21 cellular contexts compared by ENCODE assay signal in genomic region chr6:114240800-114241199, GRCh38.
"Had no signal": no experiment of that assay in that cellular context is flagged by ENCODE, and none has a peak within 500 bp of the region (broad histone marks: within the 10 kb centered on the region; RNA-seq: fewer than 3 reads in every experiment).

No MANE protein-coding gene starts in this region.

- H3K27ac ChIP-seq: coronary artery, esophagus squamous epithelium, hepatocyte, left ventricle myocardium inferior, lower lobe of right lung, neural progenitor cell, ovary, right lobe of liver, tibial artery, upper lobe of left lung, uterus had no signal

- ATAC-seq: left cardiac atrium; lower lobe of right lung; natural killer cell treated with Interleukin-12 subunit alpha and Interleukin-12 subunit beta and Interleukin-15 and Interleukin-18, amount 100 ng/mL, for 72 hours; right lobe of liver; stimulated activated memory B cell treated with anti-CD40 and anti-IgM and Interleukin-4, amounts not matched to agents 10 μg/mL and 1 μg/mL and 100 μg/mL, for 72 hours had no signal

- H3K4me1 ChIP-seq: left ventricle myocardium inferior, lower lobe of right lung, neural progenitor cell, right lobe of liver, tibial artery, upper lobe of left lung, uterus had no signal

- DNase-seq: effector CD8-positive, alpha-beta T cell; esophagus squamous epithelium; foreskin fibroblast; kidney; left cardiac atrium; left ventricle myocardium inferior; lower lobe of right lung; mesenchymal stem cell; midbrain; nucleus accumbens; ovary; right lobe of liver; stimulated activated CD4-positive, alpha-beta T cell treated with anti-CD3 and anti-CD28 coated beads, Interleukin-4, amount 100 ng/mL, for 1 hour; tibial artery; upper lobe of left lung; uterus had no signal

- H3K4me3 ChIP-seq: coronary artery, esophagus squamous epithelium, hepatocyte, left ventricle myocardium inferior, lower lobe of right lung, neural progenitor cell, ovary, right lobe of liver, tibial artery, upper lobe of left lung, uterus had no signal

- H3K9me3 ChIP-seq: esophagus squamous epithelium, left ventricle myocardium inferior, lower lobe of right lung, ovary, right lobe of liver, tibial artery, upper lobe of left lung, uterus had no signal

- H3K36me3 ChIP-seq: esophagus squamous epithelium, left ventricle myocardium inferior, lower lobe of right lung, neural progenitor cell, ovary, right lobe of liver, tibial artery, upper lobe of left lung, uterus had no signal

- H3K27me3 ChIP-seq: hepatocyte, neural progenitor cell, ovary, right lobe of liver, tibial artery, upper lobe of left lung, uterus had no signal
